Comparison of ENCODE assay signal across 12 cellular contexts in the genomic region with DNA sequence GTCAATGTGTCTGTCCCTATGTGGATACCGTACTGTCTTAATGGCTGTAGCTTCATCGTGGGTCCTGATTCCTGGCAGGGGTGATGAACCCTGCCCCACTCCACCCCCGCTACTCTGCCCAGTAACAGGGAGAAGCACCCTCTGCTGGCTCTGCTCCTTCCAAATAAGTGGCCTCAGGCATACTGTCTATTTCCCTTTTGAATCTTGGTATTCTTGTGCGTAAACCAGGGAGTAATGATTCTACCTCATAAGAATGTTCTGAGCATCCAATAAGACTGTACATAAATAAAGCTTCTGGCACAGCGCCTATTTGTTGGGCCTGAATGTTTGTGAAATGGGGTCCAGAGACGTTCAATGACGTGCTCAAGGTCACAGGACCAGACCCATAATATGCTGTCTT. TPM values are rescaled to one million over a fixed set of nuclear protein-coding genes. Genes with fewer than 3 reads are reported as not detected.
DNase-seq lines count a peak whose midpoint lies in the region; ATAC-seq and TF ChIP-seq lines count a peak whose summit lies in the region.
"Had no signal": no experiment of that assay in that cellular context is flagged by ENCODE, and none has a peak within 500 bp of the region (broad histone marks: within the 10 kb centered on the region; RNA-seq: fewer than 3 reads in every experiment).

No MANE protein-coding gene starts in this region.

- DNase-seq in EH (ENCODE audit: low read depth) (peak; percentile 96), astrocyte of the cerebellum (ENCODE audit: low read depth) (peak; percentile 26), heart left ventricle (no peak), renal cortical epithelial cell (ENCODE audit: low read depth) (peak; percentile 92), nephron progenitor cell (no peak), pons (ENCODE audit: low spot score) (no peak)
- DNase-seq: activated CD8-positive, alpha-beta T cell treated with anti-CD3 and anti-CD28 coated beads for 36 hours; islet precursor cell; NCI-H187 treated with DMSO at 0.1 percent for 48 hours; stimulated activated CD4-positive, alpha-beta T cell treated with anti-CD3 and anti-CD28 coated beads, Interleukin-15, amount 100 ng/mL, for 24 hours had no signal

- in situ Hi-C loops in astrocyte of the cerebellum (cut with HindIII; ENCODE audit: low sequenced_read_pairs), result no loop called here

- no peaks in the 10 kb centered on the region for H3K27me3 ChIP-seq in heart left ventricle

- peaks cover 0 to 17% (median 0%) of the 10 kb centered on the region in 12 donors for H3K9me3 ChIP-seq in heart left ventricle

- H3K4me1 ChIP-seq in heart left ventricle, result peaks cover 0 to 15% (median 6%) of the 10 kb centered on the region in 12 donors

- peaks cover 7% of the 10 kb centered on the region for H3K9me3 Mint-ChIP-seq in nephron progenitor cell
- H3K9me3 Mint-ChIP-seq: activated CD8-positive, alpha-beta T cell treated with anti-CD3 and anti-CD28 coated beads for 36 hours had no signal

- H3K4me1 Mint-ChIP-seq in nephron progenitor cell, result peaks cover 5% of the 10 kb centered on the region

- H3K27ac Mint-ChIP-seq in nephron progenitor cell, result no peak overlapping the region
- H3K27ac Mint-ChIP-seq: activated CD8-positive, alpha-beta T cell treated with anti-CD3 and anti-CD28 coated beads for 36 hours had no signal

- intact Hi-C loops in heart left ventricle (cut with DNase I), result loop anchor here in 1 of 10 donors (5.0 kb wide), 1 partner anchor 72 kb away; no protein-coding TSS in a partner anchor

- H3K36me3 Mint-ChIP-seq in nephron progenitor cell (ENCODE audit: low read depth), result no peaks in the 10 kb centered on the region

- peak in 3 of 4 donors; percentile 30 to 72 (median 57) for ATAC-seq in heart left ventricle
- no peak for ATAC-seq in GM19455 (IDR thresholded peaks at IDR 0.05; ENCODE audit: unreplicated experiment)
- no peak for ATAC-seq in HG03520 (IDR thresholded peaks at IDR 0.05; ENCODE audit: unreplicated experiment)
- ATAC-seq: activated CD8-positive, alpha-beta T cell treated with anti-CD3 and anti-CD28 coated beads for 36 hours had no signal

- H3K4me3 ChIP-seq in astrocyte of the cerebellum (ENCODE audit: low read depth, low read length) (no peak overlapping the region), heart left ventricle (no peak overlapping the region)

- TF ChIP-seq CTCF in astrocyte of the cerebellum (IDR thresholded peaks at IDR 0.05; ENCODE audit: low read depth, low read length, missing control alignments), result no peak
- TF ChIP-seq CTCF in heart left ventricle (IDR thresholded peaks at IDR 0.05), result no peak
- TF ChIP-seq CTCF in nephron progenitor cell (IDR thresholded peaks at IDR 0.05), result no peak

- no peak for TF ChIP-seq POLR2A in heart left ventricle (IDR thresholded peaks at IDR 0.05)

- H3K27ac ChIP-seq in heart left ventricle, result peak overlapping the region in 7 of 12 donors; percentile 1 to 82 (median 61)

- WGBS in heart left ventricle, 4 donors, result 56 to 67% (median 65%) methylated on average over 6 to 7 of the region's 7 CpGs

- H3K4me3 Mint-ChIP-seq in nephron progenitor cell, result no peak overlapping the region
- H3K4me3 Mint-ChIP-seq: activated CD8-positive, alpha-beta T cell treated with anti-CD3 and anti-CD28 coated beads for 36 hours had no signal

- peaks cover 3% of the 10 kb centered on the region for H3K27me3 Mint-ChIP-seq in nephron progenitor cell (ENCODE audit: low read depth, poor library complexity)

- no peaks in the 10 kb centered on the region for H3K36me3 ChIP-seq in heart left ventricle

RNA-seq across cellular contexts. Expression of gene CTPS1, which starts 35.2 kb away (rescaled TPM):
- 10 to 100 TPM in 3 of 9 donors, 1 to 10 TPM in 6; 5.4 to 14.0 (median 7.4) TPM for total RNA-seq in heart left ventricle
- polyA plus RNA-seq in heart left ventricle, result 10 to 100 TPM in 1 of 2 donors, 1 to 10 TPM in 1; 3.7 to 22.5 TPM
- 29.5 and 38.2 TPM in 2 replicates for total RNA-seq in renal cortical epithelial cell

Comparison
In these comparisons a context has a peak if more than half of its experiments do, and no peak if none do; other contexts are left out.
1. DNase-seq: peak in EH (single experiment), astrocyte of the cerebellum (single experiment) and renal cortical epithelial cell (single experiment); none in heart left ventricle (0 of 5), nephron progenitor cell (single experiment) and pons (single experiment).
2. ATAC-seq: peak in heart left ventricle (3 of 4); none in GM19455 (single experiment) and HG03520 (single experiment).